ENCODE assay signal across 8 cellular contexts in genomic region chr9:32378993-32379729, GRCh38. TPM values are rescaled to one million over a fixed set of nuclear protein-coding genes. Genes with fewer than 3 reads are reported as not detected.
DNase-seq lines count a peak whose midpoint lies in the region; ATAC-seq, FAIRE-seq and TF ChIP-seq lines count a peak whose summit lies in the region.

No MANE protein-coding gene starts in this region.

- ATAC-seq in HG02678 (IDR thresholded peaks at IDR 0.05; ENCODE audit: unreplicated experiment) = peak; percentile 77

- DNase-seq in AG20443 (ENCODE audit: low spot score) (peak; percentile 76), GM12892 (ENCODE audit: insufficient read length) (peak; percentile 17), NB4 (ENCODE audit: low read depth) (peak; percentile 89), SKM-1 treated with dmso at 0.1 percent for 144 hours (lab: John Stamatoyannopoulos, UW; ENCODE audit: unreplicated experiment) (peak; percentile 67), T47D (ENCODE audit: low read depth in 1 of 2, low spot score in 1 of 2) (peak; percentile 32 to 86), inferior parietal cortex (ENCODE audit: extremely low spot score) (peak; percentile 91)
- peak; percentile 23 to 41 for DNase-seq in stimulated activated CD4-positive, alpha-beta T cell treated with anti-CD3 and anti-CD28 coated beads, Interleukin-2, amount 100 ng/mL, for 48 hours

- no peak for TF ChIP-seq POLR2A in GM12892 (IDR thresholded peaks at IDR 0.05; ENCODE audit: low read depth, low read length)
- no peak for TF ChIP-seq POLR2A in NB4 (IDR thresholded peaks at IDR 0.05; ENCODE audit: extremely low read depth, insufficient read length)

- in situ Hi-C loops in T47D (cut with HindIII; ENCODE audit: low pct_unique_long_range_greater_than_20kb, low sequenced_read_pairs) = no loop called here

- FAIRE-seq in GM12892 (lab: Jason Lieb, UNC) = peak; percentile 96

- TF ChIP-seq CTCF in NB4 (IDR thresholded peaks at IDR 0.05; ENCODE audit: low read depth, low read length) = peak; percentile 97

- H3K4me3 ChIP-seq in NB4 (ENCODE audit: low read depth, low read length) = no peak overlapping the region

RNA-seq across cellular contexts. Expression of gene ACO1, which starts 5.3 kb away (rescaled TPM):
- polyA plus RNA-seq in GM12892 (2012; ENCODE audit: missing spikeins) = 10.2 TPM

Comparison
In these comparisons a context has a peak if more than half of its experiments do, and no peak if none do; other contexts are left out.
1. DNase-seq: peak in every context shown above with its lines; median percentile 91 in inferior parietal cortex; 89 in NB4; 76 in AG20443; 67 in SKM-1 treated with dmso at 0.1 percent for 144 hours; 59 in T47D; 32 in stimulated activated CD4-positive, alpha-beta T cell treated with anti-CD3 and anti-CD28 coated beads, Interleukin-2, amount 100 ng/mL, for 48 hours; 17 in GM12892.